In genomic region chr6:135180458-135181332, GRCh38 we compare ENCODE assay signal across 8 cellular contexts. TPM values are rescaled to one million over a fixed set of nuclear protein-coding genes. Genes with fewer than 3 reads are reported as not detected.
DNase-seq lines count a peak whose midpoint lies in the region; ATAC-seq and TF ChIP-seq lines count a peak whose summit lies in the region.

TSS of gene MYB (plus strand) at chr6:135181308. CDS start at chr6:135181514, 206 bp downstream.

- peak within 1 kb of the TSS; percentile 95 for H3K27ac Mint-ChIP-seq in activated T-helper 1 cell treated with anti-CD3 and anti-CD28 coated beads, Interleukin-12 subunit alpha, Interleukin-12 subunit beta, Interleukin-2, Interleukin-4 antibody, amounts not matched to agents 30 ng/mL and 10 ng/mL and 1 ng/mL, durations not matched to agents 14 hours and 24 hours and 36 hours

- peaks cover 10% of the 10 kb centered on the region for H3K36me3 Mint-ChIP-seq in activated T-helper 1 cell treated with anti-CD3 and anti-CD28 coated beads, Interleukin-12 subunit alpha, Interleukin-12 subunit beta, Interleukin-2, Interleukin-4 antibody, amounts not matched to agents 30 ng/mL and 10 ng/mL and 1 ng/mL, durations not matched to agents 14 hours and 24 hours and 36 hours (ENCODE audit: low read depth)

- TF ChIP-seq CTCF in RWPE2 (IDR thresholded peaks at IDR 0.05; ENCODE audit: poor library complexity, severe bottlenecking) (no peak), foreskin fibroblast (IDR thresholded peaks at IDR 0.05; ENCODE audit: low read depth, low read length) (no peak), osteoblast (IDR thresholded peaks at IDR 0.05; ENCODE audit: extremely low read depth, low read depth, low read length) (no peak)

- no peaks in the 10 kb centered on the region for H3K4me1 ChIP-seq in ES-I3 (ENCODE audit: insufficient read depth, low read length)
- H3K4me1 ChIP-seq in HAP-1: peaks cover 2% of the 10 kb centered on the region; the same call in 1 of the 2 replicates
- peaks cover 9% of the 10 kb centered on the region for H3K4me1 ChIP-seq in RWPE2 (ENCODE audit: insufficient read depth, poor library complexity, severe bottlenecking)
- H3K4me1 ChIP-seq in osteoblast (ENCODE audit: insufficient read depth, low read length): peaks cover 29% of the 10 kb centered on the region
- peaks cover 3% of the 10 kb centered on the region for H3K4me1 ChIP-seq in urinary bladder (ENCODE audit: insufficient read depth)

- H3K27ac ChIP-seq in RWPE2 (ENCODE audit: poor library complexity, severe bottlenecking) (no peak within 1 kb of the TSS), osteoblast (ENCODE audit: low read depth, low read length) (no peak within 1 kb of the TSS), urinary bladder (ENCODE audit: low read depth) (no peak within 1 kb of the TSS)

- peak; percentile 45 for ATAC-seq in RWPE2 (ENCODE audit: low read depth)

- H3K4me1 Mint-ChIP-seq in activated T-helper 1 cell treated with anti-CD3 and anti-CD28 coated beads, Interleukin-12 subunit alpha, Interleukin-12 subunit beta, Interleukin-2, Interleukin-4 antibody, amounts not matched to agents 30 ng/mL and 10 ng/mL and 1 ng/mL, durations not matched to agents 14 hours and 24 hours and 36 hours (ENCODE audit: low read depth): peaks cover 46% of the 10 kb centered on the region

- no peaks in the 10 kb centered on the region for H3K79me2 ChIP-seq in osteoblast (ENCODE audit: insufficient read depth, low read length)

- under 1% methylated on average over 83 of the region's 83 CpGs for WGBS in urinary bladder

- peak; percentile 89 to 94 for DNase-seq in HAP-1 (ENCODE audit: low spot score in 2 of 2)
- peak; percentile 78 for DNase-seq in M059J (ENCODE audit: low read depth)
- DNase-seq in RWPE2 (ENCODE audit: low spot score): no peak
- DNase-seq in activated T-helper 1 cell treated with anti-CD3 and anti-CD28 coated beads, Interleukin-12 subunit alpha, Interleukin-12 subunit beta, Interleukin-2, Interleukin-4 antibody, amounts not matched to agents 30 ng/mL and 10 ng/mL and 1 ng/mL, durations not matched to agents 14 hours and 24 hours and 36 hours (ENCODE audit: low spot score): peak; percentile 79
- peak; percentile 47 to 79 for DNase-seq in foreskin fibroblast
- peak; percentile 98 for DNase-seq in osteoblast (ENCODE audit: insufficient read length, low spot score, missing footprints)

- H3K4me3 ChIP-seq in HAP-1 (peak within 1 kb of the TSS; percentile 46), RWPE2 (ENCODE audit: severe bottlenecking) (peak within 1 kb of the TSS; percentile 62), foreskin fibroblast (ENCODE audit: low read depth in 1 of 2, low read length in 2 of 2) (peak within 1 kb of the TSS; percentile 59 to 63), osteoblast (ENCODE audit: insufficient read depth, low read length) (peak within 1 kb of the TSS; percentile 75), urinary bladder (ENCODE audit: low read depth, low read length) (peak within 1 kb of the TSS; percentile 62)

- peak within 1 kb of the TSS; percentile 89 for H3K9ac ChIP-seq in ES-I3 (ENCODE audit: low read depth, low read length)

- H3K36me3 ChIP-seq in ES-I3 (ENCODE audit: insufficient read depth, low read length) (no peaks in the 10 kb centered on the region), HAP-1 (replicated peaks) (no peaks in the 10 kb centered on the region; the same call in 1 of the 2 replicates), RWPE2 (ENCODE audit: low read depth) (no peaks in the 10 kb centered on the region), osteoblast (ENCODE audit: insufficient read depth, low read length) (no peaks in the 10 kb centered on the region), urinary bladder (ENCODE audit: insufficient read depth) (no peaks in the 10 kb centered on the region)

- H3K9me3 Mint-ChIP-seq in activated T-helper 1 cell treated with anti-CD3 and anti-CD28 coated beads, Interleukin-12 subunit alpha, Interleukin-12 subunit beta, Interleukin-2, Interleukin-4 antibody, amounts not matched to agents 30 ng/mL and 10 ng/mL and 1 ng/mL, durations not matched to agents 14 hours and 24 hours and 36 hours: no peaks in the 10 kb centered on the region

- H3K9me3 ChIP-seq in ES-I3 (ENCODE audit: control insufficient read depth, insufficient read depth, low read length) (no peaks in the 10 kb centered on the region), HAP-1 (no peaks in the 10 kb centered on the region), RWPE2 (ENCODE audit: severe bottlenecking) (no peaks in the 10 kb centered on the region), osteoblast (ENCODE audit: low read depth, low read length) (no peaks in the 10 kb centered on the region)

- H2AFZ ChIP-seq in osteoblast (ENCODE audit: low read length): peak within 1 kb of the TSS; percentile 91

- peak within 1 kb of the TSS; percentile 97 for H3K4me2 ChIP-seq in osteoblast (ENCODE audit: insufficient read depth, low read length)

- no peaks in the 10 kb centered on the region for H4K20me1 ChIP-seq in osteoblast (ENCODE audit: insufficient read depth, low read length)

- no peaks in the 10 kb centered on the region for H3K27me3 Mint-ChIP-seq in activated T-helper 1 cell treated with anti-CD3 and anti-CD28 coated beads, Interleukin-12 subunit alpha, Interleukin-12 subunit beta, Interleukin-2, Interleukin-4 antibody, amounts not matched to agents 30 ng/mL and 10 ng/mL and 1 ng/mL, durations not matched to agents 14 hours and 24 hours and 36 hours (ENCODE audit: insufficient read depth)

- no peaks in the 10 kb centered on the region for H3K27me3 ChIP-seq in HAP-1 (ENCODE audit: low read depth)
- no peaks in the 10 kb centered on the region for H3K27me3 ChIP-seq in RWPE2 (ENCODE audit: insufficient read depth, poor library complexity, severe bottlenecking)
- H3K27me3 ChIP-seq in osteoblast (ENCODE audit: insufficient read depth, low read length): peaks cover 10% of the 10 kb centered on the region

- in situ Hi-C loops in HAP-1 (cut with MboI; ENCODE audit: low sequenced_read_pairs): loop anchor here (25.0 kb wide), 1 partner anchor 232 kb away; no protein-coding TSS in a partner anchor

- intact Hi-C loops in activated T-helper 1 cell treated with anti-CD3 and anti-CD28 coated beads, Interleukin-12 subunit alpha, Interleukin-12 subunit beta, Interleukin-2, Interleukin-4 antibody, amounts not matched to agents 30 ng/mL and 10 ng/mL and 1 ng/mL, durations not matched to agents 14 hours and 24 hours and 36 hours (cut with micrococcal nuclease): loop anchor here (1.0 to 10.0 kb wide), 5 partner anchors 10 to 1074 kb away; partner anchors contain the start of gene MTFR2

- peak within 1 kb of the TSS; percentile 97 for H3K4me3 Mint-ChIP-seq in activated T-helper 1 cell treated with anti-CD3 and anti-CD28 coated beads, Interleukin-12 subunit alpha, Interleukin-12 subunit beta, Interleukin-2, Interleukin-4 antibody, amounts not matched to agents 30 ng/mL and 10 ng/mL and 1 ng/mL, durations not matched to agents 14 hours and 24 hours and 36 hours

RNA-seq across cellular contexts. Expression of gene MYB, which starts in this region (rescaled TPM):
- 5.1 and 7.4 TPM in 2 replicates for total RNA-seq in M059J (2014; rRNA removed; shearing (Covaris generic))
- 57.3 and 60.4 TPM in 2 replicates for total RNA-seq in activated T-helper 1 cell treated with anti-CD3 and anti-CD28 coated beads, Interleukin-12 subunit alpha, Interleukin-12 subunit beta, Interleukin-2, Interleukin-4 antibody, amounts not matched to agents 30 ng/mL and 10 ng/mL and 1 ng/mL, durations not matched to agents 14 hours and 24 hours and 36 hours
- total RNA-seq in osteoblast: under 0.01 and 0.36 TPM in 2 replicates
- total RNA-seq in urinary bladder: 2.1 TPM
- polyA plus RNA-seq in urinary bladder: 0.18 TPM

Comparison
In these comparisons a context has a peak if more than half of its experiments do, and no peak if none do; other contexts are left out.
1. Peak in DNase-seq, H3K4me3 ChIP-seq and H3K4me2 ChIP-seq in osteoblast; RNA of the gene not detected or under 1 TPM.